In genomic region chr21:36385233-36385908, GRCh38 we compare ENCODE assay signal across 1 cellular context.
TF ChIP-seq lines count a peak whose summit lies in the region.

Gene CHAF1B (plus strand): TSS chr21:36385392. CDS start chr21:36386137, 745 bp downstream.

TF ChIP-seq in SK-N-SH, 30 proteins besides CTCF, POLR2A, EP300 and RAD21 (continued from another document):
- TF ChIP-seq, protein P1, sequence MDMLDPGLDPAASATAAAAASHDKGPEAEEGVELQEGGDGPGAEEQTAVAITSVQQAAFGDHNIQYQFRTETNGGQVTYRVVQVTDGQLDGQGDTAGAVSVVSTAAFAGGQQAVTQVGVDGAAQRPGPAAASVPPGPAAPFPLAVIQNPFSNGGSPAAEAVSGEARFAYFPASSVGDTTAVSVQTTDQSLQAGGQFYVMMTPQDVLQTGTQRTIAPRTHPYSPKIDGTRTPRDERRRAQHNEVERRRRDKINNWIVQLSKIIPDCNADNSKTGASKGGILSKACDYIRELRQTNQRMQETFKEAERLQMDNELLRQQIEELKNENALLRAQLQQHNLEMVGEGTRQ (IDR thresholded peaks at IDR 0.05; ENCODE audit: borderline replicate concordance, low read depth, low read length): no peak
- TF ChIP-seq GATA2 (CRISPR knock-in tag; IDR thresholded peaks at IDR 0.05) (no peak), RXRA (IDR thresholded peaks at IDR 0.05; ENCODE audit: borderline replicate concordance, low read depth) (no peak), USF1 (IDR thresholded peaks at IDR 0.05; ENCODE audit: borderline replicate concordance, low read depth) (no peak), TAF1 (IDR thresholded peaks at IDR 0.05; ENCODE audit: borderline replicate concordance, low read depth, low read length) (peak; percentile 25; the same call in 1 of the 2 replicates), MEF2A (IDR thresholded peaks at IDR 0.05; ENCODE audit: borderline replicate concordance, low read depth) (no peak), FOXM1 (IDR thresholded peaks at IDR 0.05; ENCODE audit: low read depth) (no peak), SMC3 (IDR thresholded peaks at IDR 0.05; ENCODE audit: low read depth, low read length) (no peak), FOXJ3 (CRISPR knock-in tag; IDR thresholded peaks at IDR 0.05) (no peak), GABPA (IDR thresholded peaks at IDR 0.05; ENCODE audit: low read depth) (no peak), TCF12 (IDR thresholded peaks at IDR 0.05) (no peak), POLR2AphosphoS5 (IDR thresholded peaks at IDR 0.05; ENCODE audit: low read depth, low read length) (peak; percentile 53; the same call in 1 of the 2 replicates), NFIC (IDR thresholded peaks at IDR 0.05; ENCODE audit: borderline replicate concordance) (no peak), YY1 (IDR thresholded peaks at IDR 0.05; ENCODE audit: low read depth) (no peak), NRF1 (IDR thresholded peaks at IDR 0.05; ENCODE audit: low read depth, low read length) (peak; percentile 59), EZH2phosphoT487 (IDR thresholded peaks at IDR 0.05; ENCODE audit: borderline replicate concordance, low read depth) (no peak), TEAD4 (IDR thresholded peaks at IDR 0.05; ENCODE audit: borderline replicate concordance, insufficient read depth) (no peak), SIN3A (IDR thresholded peaks at IDR 0.05; ENCODE audit: borderline replicate concordance, low read depth, low read length) (peak; percentile 61; the same call in 1 of the 2 replicates), FOSL2 (IDR thresholded peaks at IDR 0.05; ENCODE audit: borderline replicate concordance, low read depth) (no peak), JUND (IDR thresholded peaks at IDR 0.05) (no peak)
- TF ChIP-seq, protein P2, sequence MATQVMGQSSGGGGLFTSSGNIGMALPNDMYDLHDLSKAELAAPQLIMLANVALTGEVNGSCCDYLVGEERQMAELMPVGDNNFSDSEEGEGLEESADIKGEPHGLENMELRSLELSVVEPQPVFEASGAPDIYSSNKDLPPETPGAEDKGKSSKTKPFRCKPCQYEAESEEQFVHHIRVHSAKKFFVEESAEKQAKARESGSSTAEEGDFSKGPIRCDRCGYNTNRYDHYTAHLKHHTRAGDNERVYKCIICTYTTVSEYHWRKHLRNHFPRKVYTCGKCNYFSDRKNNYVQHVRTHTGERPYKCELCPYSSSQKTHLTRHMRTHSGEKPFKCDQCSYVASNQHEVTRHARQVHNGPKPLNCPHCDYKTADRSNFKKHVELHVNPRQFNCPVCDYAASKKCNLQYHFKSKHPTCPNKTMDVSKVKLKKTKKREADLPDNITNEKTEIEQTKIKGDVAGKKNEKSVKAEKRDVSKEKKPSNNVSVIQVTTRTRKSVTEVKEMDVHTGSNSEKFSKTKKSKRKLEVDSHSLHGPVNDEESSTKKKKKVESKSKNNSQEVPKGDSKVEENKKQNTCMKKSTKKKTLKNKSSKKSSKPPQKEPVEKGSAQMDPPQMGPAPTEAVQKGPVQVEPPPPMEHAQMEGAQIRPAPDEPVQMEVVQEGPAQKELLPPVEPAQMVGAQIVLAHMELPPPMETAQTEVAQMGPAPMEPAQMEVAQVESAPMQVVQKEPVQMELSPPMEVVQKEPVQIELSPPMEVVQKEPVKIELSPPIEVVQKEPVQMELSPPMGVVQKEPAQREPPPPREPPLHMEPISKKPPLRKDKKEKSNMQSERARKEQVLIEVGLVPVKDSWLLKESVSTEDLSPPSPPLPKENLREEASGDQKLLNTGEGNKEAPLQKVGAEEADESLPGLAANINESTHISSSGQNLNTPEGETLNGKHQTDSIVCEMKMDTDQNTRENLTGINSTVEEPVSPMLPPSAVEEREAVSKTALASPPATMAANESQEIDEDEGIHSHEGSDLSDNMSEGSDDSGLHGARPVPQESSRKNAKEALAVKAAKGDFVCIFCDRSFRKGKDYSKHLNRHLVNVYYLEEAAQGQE (IDR thresholded peaks at IDR 0.05; ENCODE audit: low read depth, low read length): no peak
- TF ChIP-seq, protein P3, sequence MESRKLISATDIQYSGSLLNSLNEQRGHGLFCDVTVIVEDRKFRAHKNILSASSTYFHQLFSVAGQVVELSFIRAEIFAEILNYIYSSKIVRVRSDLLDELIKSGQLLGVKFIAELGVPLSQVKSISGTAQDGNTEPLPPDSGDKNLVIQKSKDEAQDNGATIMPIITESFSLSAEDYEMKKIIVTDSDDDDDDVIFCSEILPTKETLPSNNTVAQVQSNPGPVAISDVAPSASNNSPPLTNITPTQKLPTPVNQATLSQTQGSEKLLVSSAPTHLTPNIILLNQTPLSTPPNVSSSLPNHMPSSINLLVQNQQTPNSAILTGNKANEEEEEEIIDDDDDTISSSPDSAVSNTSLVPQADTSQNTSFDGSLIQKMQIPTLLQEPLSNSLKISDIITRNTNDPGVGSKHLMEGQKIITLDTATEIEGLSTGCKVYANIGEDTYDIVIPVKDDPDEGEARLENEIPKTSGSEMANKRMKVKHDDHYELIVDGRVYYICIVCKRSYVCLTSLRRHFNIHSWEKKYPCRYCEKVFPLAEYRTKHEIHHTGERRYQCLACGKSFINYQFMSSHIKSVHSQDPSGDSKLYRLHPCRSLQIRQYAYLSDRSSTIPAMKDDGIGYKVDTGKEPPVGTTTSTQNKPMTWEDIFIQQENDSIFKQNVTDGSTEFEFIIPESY (IDR thresholded peaks at IDR 0.05; ENCODE audit: borderline replicate concordance, low read depth): no peak
- TF ChIP-seq, protein P4, sequence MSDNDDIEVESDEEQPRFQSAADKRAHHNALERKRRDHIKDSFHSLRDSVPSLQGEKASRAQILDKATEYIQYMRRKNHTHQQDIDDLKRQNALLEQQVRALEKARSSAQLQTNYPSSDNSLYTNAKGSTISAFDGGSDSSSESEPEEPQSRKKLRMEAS (IDR thresholded peaks at IDR 0.05; ENCODE audit: low read depth): peak; percentile 42; the same call in 1 of the 2 replicates
